In genomic region chr2:131148426-131148825, GRCh38 we compare ENCODE assay signal across 24 cellular contexts. TPM values are rescaled to one million over a fixed set of nuclear protein-coding genes. Genes with fewer than 3 reads are reported as not detected.
DNase-seq lines count a peak whose midpoint lies in the region; TF ChIP-seq lines count a peak whose summit lies in the region.
"Had no signal": no experiment of that assay in that cellular context is flagged by ENCODE, and none has a peak within 500 bp of the region (broad histone marks: within the 10 kb centered on the region; RNA-seq: fewer than 3 reads in every experiment).

No MANE protein-coding gene starts in this region.

- H3K4me1 ChIP-seq in HEK293 (ENCODE audit: control insufficient read depth, insufficient read depth, low read length), result no peaks in the 10 kb centered on the region
- H3K4me1 ChIP-seq: transverse colon had no signal

- POLR2A ChIA-PET in HEK293 (lab: Yijun Ruan, JAX), result no interaction called here
- POLR2A ChIA-PET in activated CD4-positive, alpha-beta memory T cell treated with anti-CD3 and anti-CD28 coated beads for 36 hours (lab: Charles Lee), result no interaction called here

- no peaks in the 10 kb centered on the region for H3K9me3 ChIP-seq in HEK293 (ENCODE audit: control insufficient read depth, insufficient read depth, low read depth, low read length)
- H3K9me3 ChIP-seq: transverse colon had no signal

- no peak overlapping the region for H3K4me3 Mint-ChIP-seq in activated CD4-positive, alpha-beta memory T cell treated with anti-CD3 and anti-CD28 coated beads for 36 hours
- H3K4me3 Mint-ChIP-seq: activated naive CD8-positive, alpha-beta T cell treated with anti-CD3 and anti-CD28 coated beads, Interleukin-2, amount 10 ng/mL, durations not matched to agents 7 days and 5 days; brain; memory B cell; nephron; stimulated activated memory B cell treated with anti-CD40 and anti-IgM and Interleukin-4, amounts not matched to agents 10 μg/mL and 1 μg/mL and 100 μg/mL, for 72 hours had no signal

- H3K4me3 ChIP-seq in HEK293 (ENCODE audit: low read depth, low read length), result no peak overlapping the region
- H3K4me3 ChIP-seq: PC-9, transverse colon had no signal

- peaks cover 7 to 71% of the 10 kb centered on the region in 2 experiments; a peak in 2 of 3 replicates for H3K36me3 ChIP-seq in HEK293 (ENCODE audit: control insufficient read depth in 2 of 2, insufficient read depth in 1 of 2, low read length in 2 of 2)

- CTCF ChIA-PET in HEK293 (lab: Yijun Ruan, JAX), result interaction anchor here (0.7 to 0.8 kb wide), 2 partner anchors 70 to 89 kb away, joined by 3 read pairs; no protein-coding TSS in a partner anchor
- CTCF ChIA-PET in activated CD4-positive, alpha-beta memory T cell treated with anti-CD3 and anti-CD28 coated beads for 36 hours (lab: Charles Lee), result no interaction called here

- intact Hi-C loops in activated CD4-positive, alpha-beta memory T cell treated with anti-CD3 and anti-CD28 coated beads for 36 hours (cut with micrococcal nuclease), result no loop called here

- no peaks in the 10 kb centered on the region for H3K27me3 Mint-ChIP-seq in activated CD4-positive, alpha-beta memory T cell treated with anti-CD3 and anti-CD28 coated beads for 36 hours
- H3K27me3 Mint-ChIP-seq: activated naive CD8-positive, alpha-beta T cell treated with anti-CD3 and anti-CD28 coated beads, Interleukin-2, amount 10 ng/mL, durations not matched to agents 7 days and 5 days; brain; memory B cell; stimulated activated memory B cell treated with anti-CD40 and anti-IgM and Interleukin-4, amounts not matched to agents 10 μg/mL and 1 μg/mL and 100 μg/mL, for 72 hours had no signal

- DNase-seq in NCI-H146 (lab: John Stamatoyannopoulos, UW) (peak; percentile 7), NCI-H146 treated with DMSO at 0.1 percent for 48 hours (lab: John Stamatoyannopoulos, UW; ENCODE audit: unreplicated experiment) (no peak), medulla oblongata (ENCODE audit: extremely low spot score) (peak; percentile 66), NCI-H1436 treated with DMSO at 0.1 percent for 48 hours (lab: John Stamatoyannopoulos, UW) (no peak), SIG-M5 treated with dmso at 0.1 percent for 504 hours (lab: John Stamatoyannopoulos, UW; ENCODE audit: unreplicated experiment) (no peak)
- DNase-seq in activated CD4-positive, alpha-beta memory T cell treated with anti-CD3 and anti-CD28 coated beads for 36 hours, result no peak
- DNase-seq: 8988T; activated CD4-positive, alpha-beta T cell treated with anti-CD3 and anti-CD28 coated beads, Interleukin-2, amount 50 U/mL, for 1 hour; activated naive CD8-positive, alpha-beta T cell treated with anti-CD3 and anti-CD28 coated beads, Interleukin-2, amount 10 ng/mL, durations not matched to agents 7 days and 5 days; activated T-cell treated with anti-CD3 and anti-CD28 coated beads, Interleukin-2, amount 50 U/mL, for 1 hour; dermis blood vessel endothelial cell; DMS153; KBM-7; NCI-H1092 treated with DMSO at 0.1 percent for 48 hours; NCI-H510A treated with DMSO at 0.1 percent for 48 hours; PC-9; transverse colon had no signal

- no peaks in the 10 kb centered on the region for H3K9me3 Mint-ChIP-seq in activated CD4-positive, alpha-beta memory T cell treated with anti-CD3 and anti-CD28 coated beads for 36 hours
- H3K9me3 Mint-ChIP-seq: activated naive CD8-positive, alpha-beta T cell treated with anti-CD3 and anti-CD28 coated beads, Interleukin-2, amount 10 ng/mL, durations not matched to agents 7 days and 5 days; brain; memory B cell; nephron; stimulated activated memory B cell treated with anti-CD40 and anti-IgM and Interleukin-4, amounts not matched to agents 10 μg/mL and 1 μg/mL and 100 μg/mL, for 72 hours had no signal

- H3K36me3 Mint-ChIP-seq in activated CD4-positive, alpha-beta memory T cell treated with anti-CD3 and anti-CD28 coated beads for 36 hours, result peaks cover 15% of the 10 kb centered on the region

- H3K4me1 Mint-ChIP-seq in activated CD4-positive, alpha-beta memory T cell treated with anti-CD3 and anti-CD28 coated beads for 36 hours (ENCODE audit: low read depth), result no peaks in the 10 kb centered on the region
- H3K4me1 Mint-ChIP-seq: brain, nephron had no signal

- TF ChIP-seq CTCF in HEK293 (tag by site-specific recombination; IDR thresholded peaks at IDR 0.05) (no peak), VCaP (conservative IDR thresholded peaks at IDR 0.05) (peak; percentile 64)

- no peak overlapping the region for H3K27ac Mint-ChIP-seq in activated CD4-positive, alpha-beta memory T cell treated with anti-CD3 and anti-CD28 coated beads for 36 hours
- H3K27ac Mint-ChIP-seq: activated naive CD8-positive, alpha-beta T cell treated with anti-CD3 and anti-CD28 coated beads, Interleukin-2, amount 10 ng/mL, durations not matched to agents 7 days and 5 days; memory B cell; nephron; stimulated activated memory B cell treated with anti-CD40 and anti-IgM and Interleukin-4, amounts not matched to agents 10 μg/mL and 1 μg/mL and 100 μg/mL, for 72 hours had no signal

- H3K27ac ChIP-seq in HEK293 (ENCODE audit: extremely low read depth, low read depth, low read length) (no peak overlapping the region), VCaP (peak overlapping the region; percentile 20)
- H3K27ac ChIP-seq: C4-2B, PC-9, transverse colon had no signal

TF ChIP-seq in HEK293, 187 proteins besides CTCF, POLR2A, EP300 and RAD21:
- TF ChIP-seq GLI4 (tag by site-specific recombination; IDR thresholded peaks at IDR 0.05), result no peak
- no peak for TF ChIP-seq SALL2 (tag by site-specific recombination; IDR thresholded peaks at IDR 0.05; ENCODE audit: borderline replicate concordance)
- 0 out of 2 replicates have a peak, but pooled peaks have one; percentile 28 for TF ChIP-seq ZNF654 (tag by site-specific recombination; IDR thresholded peaks at IDR 0.05; ENCODE audit: low read depth)

RNA-seq across cellular contexts. Expression of gene PLEKHB2, which starts 43.3 kb away (rescaled TPM):
- 10 to 100 TPM; 50.0 to 52.2 TPM for total RNA-seq in activated CD4-positive, alpha-beta memory T cell treated with anti-CD3 and anti-CD28 coated beads for 36 hours

RNA-seq across cellular contexts. Expression of gene FAM168B, which starts 55.2 kb away (rescaled TPM):
- total RNA-seq in activated CD4-positive, alpha-beta memory T cell treated with anti-CD3 and anti-CD28 coated beads for 36 hours, result 10 to 100 TPM; 50.5 to 57.1 TPM

Comparison
In these comparisons a context has a peak if more than half of its experiments do, and no peak if none do; other contexts are left out.
1. DNase-seq: peak in NCI-H146 (single experiment) and medulla oblongata (single experiment); none in NCI-H146 treated with DMSO at 0.1 percent for 48 hours (single experiment), activated CD4-positive, alpha-beta memory T cell treated with anti-CD3 and anti-CD28 coated beads for 36 hours (single experiment), NCI-H1436 treated with DMSO at 0.1 percent for 48 hours (single experiment) and SIG-M5 treated with dmso at 0.1 percent for 504 hours (single experiment).